Comparison of ENCODE assay signal across 25 cellular contexts in the genomic region with DNA sequence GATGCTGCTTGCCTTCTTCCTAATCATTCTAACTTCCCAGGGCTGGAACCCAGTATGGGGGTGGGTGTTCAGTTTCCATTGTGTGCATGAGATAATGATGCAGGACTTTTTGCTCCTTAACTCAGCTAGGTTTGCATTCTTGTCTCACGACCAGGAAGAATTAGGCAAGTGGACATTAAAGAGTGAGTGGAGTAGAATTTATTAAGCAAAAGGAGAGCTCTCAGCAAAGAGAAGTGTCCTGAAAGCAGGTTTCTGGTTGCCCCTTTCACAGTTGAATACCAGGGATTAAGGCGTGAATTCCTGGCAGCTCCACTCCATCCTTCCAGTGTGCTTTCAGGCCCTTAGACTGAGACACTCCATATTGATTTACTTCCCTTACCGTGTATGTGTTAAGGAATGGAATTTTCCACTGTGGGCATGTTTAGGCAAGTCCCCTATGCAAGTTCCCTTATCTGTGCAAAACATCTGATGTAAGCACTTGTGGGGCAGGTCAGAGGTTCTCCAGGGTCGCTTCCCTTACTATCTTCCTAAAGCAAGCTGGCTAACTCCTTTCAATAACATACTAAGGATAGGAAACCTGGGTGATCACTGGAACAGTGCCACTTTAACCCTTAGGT.
DNase-seq lines count a peak whose midpoint lies in the region; ATAC-seq, FAIRE-seq and TF ChIP-seq lines count a peak whose summit lies in the region.
"Had no signal": no experiment of that assay in that cellular context is flagged by ENCODE, and none has a peak within 500 bp of the region (broad histone marks: within the 10 kb centered on the region; RNA-seq: fewer than 3 reads in every experiment).

No MANE protein-coding gene starts in this region.

- no peak overlapping the region for H3K9ac ChIP-seq in K562 (ENCODE audit: insufficient read depth in 1 of 2, low read depth in 2 of 2, low read length in 2 of 2)

- TF ChIP-seq CTCF in K562 (IDR thresholded peaks at IDR 0.05 in 2 of 3, conservative IDR thresholded peaks at IDR 0.05 in 1 of 3; ENCODE audit: insufficient read depth in 2 of 3, low read depth in 1 of 3, low read length in 3 of 3) (no peak), upper lobe of right lung (IDR thresholded peaks at IDR 0.05) (no peak), upper lobe of left lung (IDR thresholded peaks at IDR 0.05) (no peak)

- intact Hi-C loops in K562 (cut with micrococcal nuclease) = no loop called here
- intact Hi-C loops in upper lobe of right lung (cut with DNase I) = no loop called here

- TF ChIP-seq EP300 in K562 (IDR thresholded peaks at IDR 0.05; ENCODE audit: low read length) = no peak
- no peak for TF ChIP-seq EP300 in upper lobe of left lung (IDR thresholded peaks at IDR 0.05)

- BruUV-seq in K562 (replicated peaks; lab: Mats Ljungman, UMichigan) = no TSS peak

- POLR2A ChIA-PET in K562 (lab: Yijun Ruan, JAX) = no interaction called here

- CTCF ChIA-PET in K562 (lab: Yijun Ruan, JAX; ENCODE audit: low intra/inter-chr PET ratio) = interaction anchor here (0.9 kb wide), 1 partner anchor 1237 kb away, joined by 3 read pairs; no protein-coding TSS in a partner anchor

- 3% methylated on average over 4 of the region's 4 CpGs for WGBS in K562 (ENCODE audit: insufficient coverage, low coverage, missing lambda C conversion rate)
- WGBS in upper lobe of left lung, 2 donors = 45 to 46% methylated on average over 4 of the region's 4 CpGs

- TF ChIP-seq POLR2A in K562 (conservative IDR thresholded peaks at IDR 0.05) (no peak), upper lobe of left lung (IDR thresholded peaks at IDR 0.05) (no peak)

- no peaks in the 10 kb centered on the region for H3K27me3 ChIP-seq in K562 (ENCODE audit: control insufficient read depth in 2 of 2, insufficient read depth in 2 of 2, low read length in 2 of 2)
- no peaks in the 10 kb centered on the region for H3K27me3 ChIP-seq in upper lobe of right lung
- no peaks in the 10 kb centered on the region for H3K27me3 ChIP-seq in upper lobe of left lung

- H3K9me3 ChIP-seq in K562 (replicated peaks; ENCODE audit: control insufficient read depth, insufficient read depth, low read depth, low read length) = no peaks in the 10 kb centered on the region
- H3K9me3 ChIP-seq in upper lobe of right lung = no peaks in the 10 kb centered on the region
- peaks cover 0 to 25% (median 6%) of the 10 kb centered on the region in 4 donors for H3K9me3 ChIP-seq in upper lobe of left lung

- no peaks in the 10 kb centered on the region for H3K79me2 ChIP-seq in K562 (ENCODE audit: control insufficient read depth, insufficient read depth, low read length)

- peaks cover 11 to 12% of the 10 kb centered on the region in 2 donors for H3K9me3 Mint-ChIP-seq in activated naive CD4-positive, alpha-beta T cell treated with anti-CD3 and anti-CD28 coated beads, Interleukin-2, amount 50 U/mL, for 72 hours

- H3K4me2 ChIP-seq in K562 (ENCODE audit: insufficient read depth, low read length) = no peak overlapping the region

- ATAC-seq in K562 = no peak
- peak; percentile 69 for ATAC-seq in upper lobe of right lung
- no peak for ATAC-seq in HG02938 (IDR thresholded peaks at IDR 0.05; ENCODE audit: unreplicated experiment)
- ATAC-seq in activated naive CD4-positive, alpha-beta T cell treated with anti-CD3 and anti-CD28 coated beads, Interleukin-2, amount 50 U/mL, for 72 hours = no peak
- ATAC-seq in upper lobe of left lung (ENCODE audit: low FRiP score in 2 of 2) = no peak
- ATAC-seq: heart right ventricle, natural killer cell, T-helper 17 cell had no signal

- H3K9me1 ChIP-seq in K562 (ENCODE audit: control insufficient read depth, insufficient read depth, low read length) = no peaks in the 10 kb centered on the region

- FAIRE-seq in K562 (lab: Jason Lieb, UNC) = no peak

- H3K27ac ChIP-seq in K562 (ENCODE audit: extremely low read depth, low read depth, low read length) (no peak overlapping the region), upper lobe of right lung (peak overlapping the region; percentile 17), upper lobe of left lung (no peak overlapping the region)
- H3K27ac ChIP-seq: C4-2B, heart right ventricle had no signal

- TF ChIP-seq RAD21 in K562 (CRISPR knock-in tag; conservative IDR thresholded peaks at IDR 0.05 in 1 of 2, IDR thresholded peaks at IDR 0.05 in 1 of 2) = no peak

- H3K4me3 ChIP-seq in K562 = no peak overlapping the region
- no peak overlapping the region for H3K4me3 ChIP-seq in upper lobe of right lung
- no peak overlapping the region for H3K4me3 ChIP-seq in upper lobe of left lung
- H3K4me3 ChIP-seq: heart right ventricle had no signal

- in situ Hi-C loops in K562 (cut with MboI) = no loop called here

- H3K4me1 ChIP-seq in K562 (replicated peaks in 1 of 2; ENCODE audit: control insufficient read depth in 2 of 2, insufficient read depth in 2 of 2, low read length in 2 of 2) (no peaks in the 10 kb centered on the region), upper lobe of right lung (no peaks in the 10 kb centered on the region), upper lobe of left lung (no peaks in the 10 kb centered on the region)
- H3K4me1 ChIP-seq: heart right ventricle had no signal

- H2AFZ ChIP-seq in K562 (ENCODE audit: low read depth, low read length) = no peak overlapping the region

- no peaks in the 10 kb centered on the region for H3K36me3 ChIP-seq in K562 (ENCODE audit: control insufficient read depth, insufficient read depth, low read length)
- no peaks in the 10 kb centered on the region for H3K36me3 ChIP-seq in upper lobe of right lung
- H3K36me3 ChIP-seq in upper lobe of left lung = no peaks in the 10 kb centered on the region
- H3K36me3 ChIP-seq: heart right ventricle had no signal

- no peaks in the 10 kb centered on the region for H4K20me1 ChIP-seq in K562 (replicated peaks; ENCODE audit: control insufficient read depth, insufficient read depth, low read length)

- no peak overlapping the region for H3K27ac Mint-ChIP-seq in activated naive CD4-positive, alpha-beta T cell treated with anti-CD3 and anti-CD28 coated beads, Interleukin-2, amount 50 U/mL, for 72 hours
- H3K27ac Mint-ChIP-seq: memory B cell, natural killer cell, T-helper 17 cell had no signal

- H3K36me3 Mint-ChIP-seq in activated naive CD4-positive, alpha-beta T cell treated with anti-CD3 and anti-CD28 coated beads, Interleukin-2, amount 50 U/mL, for 72 hours = peaks cover 0 to 3% of the 10 kb centered on the region in 2 donors
- H3K36me3 Mint-ChIP-seq: memory B cell, natural killer cell had no signal

- DNase-seq in SIG-M5 treated with dmso at 0.1 percent for 504 hours (lab: John Stamatoyannopoulos, UW; ENCODE audit: unreplicated experiment) = peak; percentile 63
- DNase-seq in SIG-M5 (lab: John Stamatoyannopoulos, UW) = no peak
- no peak for DNase-seq in K562 (ENCODE audit: extremely low read depth in 1 of 4, low spot score in 3 of 4)
- DNase-seq in iris pigment epithelial cell (ENCODE audit: low read depth) = peak; percentile 31
- DNase-seq in upper lobe of right lung = no peak
- no peak for DNase-seq in activated naive CD4-positive, alpha-beta T cell treated with anti-CD3 and anti-CD28 coated beads, Interleukin-2, amount 50 U/mL, for 72 hours (ENCODE audit: low spot score in 2 of 2)
- DNase-seq in upper lobe of left lung = no peak
- DNase-seq: ACHN; activated CD4-positive, alpha-beta T cell treated with anti-CD3 and anti-CD28 coated beads, Interleukin-2, amount 50 U/mL, for 4 hours; activated naive CD4-positive, alpha-beta T cell; anterior cingulate cortex; DMS53; effector memory CD4-positive, alpha-beta T cell; heart right ventricle; natural killer cell; NCI-H1105; NCI-H2081 treated with DMSO at 0.1 percent for 48 hours; NCI-H69; posterior cingulate gyrus; SHP77 treated with DMSO at 0.1 percent for 48 hours; stimulated activated CD4-positive, alpha-beta T cell treated with anti-CD3 and anti-CD28 coated beads, Interleukin-4, amount 100 ng/mL, for 24 hours; T-helper 17 cell had no signal

TF ChIP-seq in K562, 482 proteins besides CTCF, POLR2A, EP300 and RAD21:
- TF ChIP-seq CBFA2T3 (IDR thresholded peaks at IDR 0.05) = 0 out of 2 replicates have a peak, but pooled peaks have one; percentile 12
- TF ChIP-seq GATAD2A (IDR thresholded peaks at IDR 0.05) = no peak

Comparison
In these comparisons a context has a peak if more than half of its experiments do, and no peak if none do; other contexts are left out.
1. DNase-seq: peak in SIG-M5 treated with dmso at 0.1 percent for 504 hours (single experiment) and iris pigment epithelial cell (single experiment); none in SIG-M5 (single experiment), K562 (0 of 4), upper lobe of right lung (single experiment), activated naive CD4-positive, alpha-beta T cell treated with anti-CD3 and anti-CD28 coated beads, Interleukin-2, amount 50 U/mL, for 72 hours (0 of 2) and upper lobe of left lung (0 of 2).